23 cellular contexts compared by ENCODE assay signal in genomic region chr1:167912294-167912693, GRCh38. TPM values are rescaled to one million over a fixed set of nuclear protein-coding genes. Genes with fewer than 3 reads are reported as not detected.
A peak's percentile ranks its signal among the peaks of the same experiment; 100 is the strongest.
DNase-seq lines count a peak whose midpoint lies in the region; ATAC-seq and TF ChIP-seq lines count a peak whose summit lies in the region.
"Had no signal": no experiment of that assay in that cellular context is flagged by ENCODE, and none has a peak within 500 bp of the region (broad histone marks: within the 10 kb centered on the region; RNA-seq: fewer than 3 reads in every experiment).

No MANE protein-coding gene starts in this region.

- TF ChIP-seq CTCF in VCaP (conservative IDR thresholded peaks at IDR 0.05) = no peak

- peaks cover 9% of the 10 kb centered on the region for H3K36me3 Mint-ChIP-seq in activated CD4-positive, alpha-beta T cell treated with anti-CD3 and anti-CD28 coated beads, Interleukin-2, amount 10 ng/mL, durations not matched to agents 24 days and 14 days (ENCODE audit: low read depth)

- H3K4me1 Mint-ChIP-seq in activated CD4-positive, alpha-beta T cell treated with anti-CD3 and anti-CD28 coated beads, Interleukin-2, amount 10 ng/mL, durations not matched to agents 24 days and 14 days = no peaks in the 10 kb centered on the region

- peaks cover 10% of the 10 kb centered on the region for H3K27me3 Mint-ChIP-seq in activated CD4-positive, alpha-beta T cell treated with anti-CD3 and anti-CD28 coated beads, Interleukin-2, amount 10 ng/mL, durations not matched to agents 24 days and 14 days

- H3K4me3 Mint-ChIP-seq in activated CD4-positive, alpha-beta T cell treated with anti-CD3 and anti-CD28 coated beads, Interleukin-2, amount 10 ng/mL, durations not matched to agents 24 days and 14 days = no peak overlapping the region
- H3K4me3 Mint-ChIP-seq: CD4-positive, CD25-positive, alpha-beta regulatory T cell; HFFc6 had no signal

- intact Hi-C loops in activated CD4-positive, alpha-beta T cell treated with anti-CD3 and anti-CD28 coated beads, Interleukin-2, amount 10 ng/mL, durations not matched to agents 24 days and 14 days (cut with micrococcal nuclease) = no loop called here

- H3K27ac ChIP-seq in VCaP = peak overlapping the region; percentile 72
- H3K27ac ChIP-seq: HL-60, RWPE1 had no signal

- H3K9me3 Mint-ChIP-seq in activated CD4-positive, alpha-beta T cell treated with anti-CD3 and anti-CD28 coated beads, Interleukin-2, amount 10 ng/mL, durations not matched to agents 24 days and 14 days = peaks cover 10% of the 10 kb centered on the region

- ATAC-seq in HG02798 (IDR thresholded peaks at IDR 0.05; ENCODE audit: poor library complexity, unreplicated experiment) (no peak), GM18858 (IDR thresholded peaks at IDR 0.05; ENCODE audit: unreplicated experiment) (no peak)
- ATAC-seq: Panc1 had no signal

- no peak overlapping the region for H3K27ac Mint-ChIP-seq in activated CD4-positive, alpha-beta T cell treated with anti-CD3 and anti-CD28 coated beads, Interleukin-2, amount 10 ng/mL, durations not matched to agents 24 days and 14 days
- H3K27ac Mint-ChIP-seq: HFFc6 had no signal

- DNase-seq in activated CD4-positive, alpha-beta T cell treated with anti-CD3 and anti-CD28 coated beads, Interleukin-2, amount 10 ng/mL, durations not matched to agents 24 days and 14 days = peak; percentile 40
- DNase-seq in activated CD4-positive, alpha-beta T cell treated with anti-CD3 and anti-CD28 coated beads, Interleukin-2, amount 50 U/mL, for 1 hour = no peak
- peak; percentile 40 for DNase-seq in iPS DF 19.7 (ENCODE audit: low read depth, low spot score)
- DNase-seq in foreskin melanocyte = no peak
- DNase-seq: CD4-positive, CD25-positive, alpha-beta regulatory T cell; DMS153; DND-41; HFFc6; Kasumi-1; NCI-H1105; NCI-H146; NCI-H1930; NCI-H2107; NCI-H446; NCI-H524 treated with DMSO at 0.1 percent for 48 hours; SHP77 had no signal

RNA-seq across cellular contexts. Expression of gene ADCY10, which starts 1.6 kb away (rescaled TPM):
- 0.09 and 0.19 TPM in 2 replicates for total RNA-seq in activated CD4-positive, alpha-beta T cell treated with anti-CD3 and anti-CD28 coated beads, Interleukin-2, amount 10 ng/mL, durations not matched to agents 24 days and 14 days
- total RNA-seq: A172 had no signal

RNA-seq across cellular contexts. Expression of gene DCAF6, which starts 24.2 kb away (rescaled TPM):
- 20.6 and 24.1 TPM in 2 replicates for total RNA-seq in activated CD4-positive, alpha-beta T cell treated with anti-CD3 and anti-CD28 coated beads, Interleukin-2, amount 10 ng/mL, durations not matched to agents 24 days and 14 days

RNA-seq across cellular contexts. Expression of gene MPC2, which starts 24.6 kb away (rescaled TPM):
- total RNA-seq in activated CD4-positive, alpha-beta T cell treated with anti-CD3 and anti-CD28 coated beads, Interleukin-2, amount 10 ng/mL, durations not matched to agents 24 days and 14 days = 32.2 and 38.9 TPM in 2 replicates

Comparison
In these comparisons a context has a peak if more than half of its experiments do, and no peak if none do; other contexts are left out.
1. DNase-seq: peak in activated CD4-positive, alpha-beta T cell treated with anti-CD3 and anti-CD28 coated beads, Interleukin-2, amount 10 ng/mL, durations not matched to agents 24 days and 14 days (single experiment) and iPS DF 19.7 (single experiment); none in activated CD4-positive, alpha-beta T cell treated with anti-CD3 and anti-CD28 coated beads, Interleukin-2, amount 50 U/mL, for 1 hour (single experiment) and foreskin melanocyte (single experiment).